ENCODE assay signal across 8 cellular contexts in genomic region chr22:17638432-17639237, GRCh38. TPM values are rescaled to one million over a fixed set of nuclear protein-coding genes. Genes with fewer than 3 reads are reported as not detected.
DNase-seq lines count a peak whose midpoint lies in the region; ATAC-seq and TF ChIP-seq lines count a peak whose summit lies in the region.

Gene BCL2L13, plus strand, starts transcription at chr22:17638757. Its CDS starts 16,955 bp downstream, at chr22:17655712.

- H3K36me3 ChIP-seq in GM06990 (ENCODE audit: control insufficient read depth, insufficient read depth, low read length) = no peaks in the 10 kb centered on the region

- peak within 1 kb of the TSS; percentile 95 for H3K4me3 Mint-ChIP-seq in HFFc6
- peak within 1 kb of the TSS; percentile 98 for H3K4me3 Mint-ChIP-seq in activated naive CD4-positive, alpha-beta T cell treated with anti-CD3 and anti-CD28 coated beads, Interleukin-2, amount 50 U/mL, for 24 hours

- DNase-seq in GM06990 (ENCODE audit: extremely low read depth, insufficient read length) (peak; percentile 93), HFFc6 (peak; percentile 84), NCI-H1048 (lab: John Stamatoyannopoulos, UW) (peak; percentile 62), globus pallidus (ENCODE audit: low spot score) (peak; percentile 86), nucleus accumbens (lab: John Stamatoyannopoulos, UW) (peak; percentile 23 to 92 (median 82)), superior temporal gyrus (ENCODE audit: extremely low spot score) (peak; percentile 93)

- H3K36me3 Mint-ChIP-seq in HFFc6 (ENCODE audit: low read depth) = peaks cover 22% of the 10 kb centered on the region
- H3K36me3 Mint-ChIP-seq in activated naive CD4-positive, alpha-beta T cell treated with anti-CD3 and anti-CD28 coated beads, Interleukin-2, amount 50 U/mL, for 24 hours = peaks cover 3% of the 10 kb centered on the region

- no peaks in the 10 kb centered on the region for H3K27me3 ChIP-seq in GM06990 (replicated peaks; ENCODE audit: control insufficient read depth, insufficient read depth, low read length)

- peaks cover 22% of the 10 kb centered on the region for H3K4me1 Mint-ChIP-seq in HFFc6 (ENCODE audit: low read depth)
- peaks cover 25% of the 10 kb centered on the region for H3K4me1 Mint-ChIP-seq in activated naive CD4-positive, alpha-beta T cell treated with anti-CD3 and anti-CD28 coated beads, Interleukin-2, amount 50 U/mL, for 24 hours

- ATAC-seq in SK-N-SH treated with all-trans-retinoic acid at 6 μM for 48 hours = peak; percentile 94

- peaks cover 5% of the 10 kb centered on the region; the same call in 1 of the 2 replicates for H3K27me3 Mint-ChIP-seq in HFFc6 (ENCODE audit: insufficient read depth)
- H3K27me3 Mint-ChIP-seq in activated naive CD4-positive, alpha-beta T cell treated with anti-CD3 and anti-CD28 coated beads, Interleukin-2, amount 50 U/mL, for 24 hours = no peaks in the 10 kb centered on the region

- H3K9me3 Mint-ChIP-seq in HFFc6 = no peaks in the 10 kb centered on the region
- no peaks in the 10 kb centered on the region for H3K9me3 Mint-ChIP-seq in activated naive CD4-positive, alpha-beta T cell treated with anti-CD3 and anti-CD28 coated beads, Interleukin-2, amount 50 U/mL, for 24 hours

- no peak for TF ChIP-seq CTCF in GM06990 (IDR thresholded peaks at IDR 0.05; ENCODE audit: insufficient read depth, low read length, poor library complexity, severe bottlenecking)
- peak; percentile 25; the same call in 1 of the 2 replicates for TF ChIP-seq CTCF in HFFc6 (IDR thresholded peaks at IDR 0.05)

- H3K27ac Mint-ChIP-seq in HFFc6 = peak within 1 kb of the TSS; percentile 99
- peak within 1 kb of the TSS; percentile 99 for H3K27ac Mint-ChIP-seq in activated naive CD4-positive, alpha-beta T cell treated with anti-CD3 and anti-CD28 coated beads, Interleukin-2, amount 50 U/mL, for 24 hours

- peak within 1 kb of the TSS; percentile 94 for H3K4me3 ChIP-seq in GM06990 (replicated peaks; ENCODE audit: low read depth, low read length)

TF ChIP-seq in SK-N-SH treated with all-trans-retinoic acid at 6 μM for 48 hours, 23 proteins besides CTCF, POLR2A, EP300 and RAD21:
- TF ChIP-seq ZNF70 (CRISPR knock-in tag; IDR thresholded peaks at IDR 0.05) (0 out of 2 replicates have a peak, but pooled peaks have one; percentile 17), OSR1 (CRISPR knock-in tag; IDR thresholded peaks at IDR 0.05) (no peak), TCF4 (CRISPR knock-in tag; IDR thresholded peaks at IDR 0.05; ENCODE audit: borderline replicate concordance) (peak; percentile 54; the same call in 1 of the 2 replicates)
TF ChIP-seq in SK-N-SH treated with all-trans-retinoic acid at 6 μM for 48 hours: peak in this region for 2.

RNA-seq across cellular contexts. Expression of gene BCL2L13, which starts in this region (rescaled TPM):
- total RNA-seq in HFFc6 (2021; fragmentation: NEBNext Ultra II Directional; extraction: Animal tissue kit (Norgen Biotek cat#: 25700)) = 10 to 100 TPM; 46.7 to 53.1 (median 49.7) TPM

Comparison
In these comparisons a context has a peak if more than half of its experiments do, and no peak if none do; other contexts are left out.
1. Peak in every context shown above with its lines: DNase-seq, ATAC-seq and H3K4me3 ChIP-seq.